1 cellular context compared by ENCODE assay signal in genomic region chr7:50990214-50990613, GRCh38.
A peak's percentile ranks its signal among the peaks of the same experiment; 100 is the strongest.
TF ChIP-seq lines count a peak whose summit lies in the region.

No MANE protein-coding gene starts in this region.

TF ChIP-seq in K562, 482 proteins besides CTCF, POLR2A, EP300 and RAD21 (continued from another document):
- peak; percentile 56 for TF ChIP-seq RBM25 (IDR thresholded peaks at IDR 0.05; ENCODE audit: low read depth, low read length, severe bottlenecking)
